28 cellular contexts compared by ENCODE assay signal in genomic region chr2:17476060-17476459, GRCh38. TPM values are rescaled to one million over a fixed set of nuclear protein-coding genes. Genes with fewer than 3 reads are reported as not detected.
"Had no signal": no experiment of that assay in that cellular context is flagged by ENCODE, and none has a peak within 500 bp of the region (broad histone marks: within the 10 kb centered on the region; RNA-seq: fewer than 3 reads in every experiment).

No MANE protein-coding gene starts in this region.

- H3K4me3 Mint-ChIP-seq: activated naive CD4-positive, alpha-beta T cell treated with anti-CD3 and anti-CD28 coated beads, Interleukin-2, amount 10 ng/mL, durations not matched to agents 7 days and 5 days; activated naive CD8-positive, alpha-beta T cell treated with anti-CD3 and anti-CD28 coated beads, Interleukin-2, amount 10 ng/mL, durations not matched to agents 7 days and 5 days; nephron; T-helper 17 cell had no signal

- H3K36me3 ChIP-seq: colonic mucosa, right lobe of liver, tibial nerve, WERI-Rb-1 had no signal

- ATAC-seq: activated CD4-positive, CD25-positive, alpha-beta regulatory T cell treated with anti-CD3 and anti-CD28 coated beads, Interleukin-2, amount 50 U/mL, for 24 hours; T-helper 17 cell had no signal

- DNase-seq: activated CD4-positive, alpha-beta T cell treated with anti-CD3 and anti-CD28 coated beads for 48 hours; activated CD4-positive, alpha-beta T cell treated with anti-CD3 and anti-CD28 coated beads, Interleukin-2, amount 50 U/mL, for 48 hours; activated CD8-positive, alpha-beta memory T cell treated with anti-CD3 and anti-CD28 coated beads for 24 hours; activated effector memory CD4-positive, alpha-beta T cell treated with Interleukin-2 at 50 U/mL for 16 hours; activated naive CD4-positive, alpha-beta T cell treated with anti-CD3 and anti-CD28 coated beads, Interleukin-2, amount 10 ng/mL, durations not matched to agents 7 days and 5 days; activated naive CD8-positive, alpha-beta T cell treated with anti-CD3 and anti-CD28 coated beads, Interleukin-2, amount 10 ng/mL, durations not matched to agents 7 days and 5 days; amniotic stem cell; colonic mucosa; dorsolateral prefrontal cortex; effector memory CD4-positive, alpha-beta T cell; islet precursor cell; left cardiac atrium; left ventricle myocardium superior; right lobe of liver; stimulated activated CD4-positive, alpha-beta T cell treated with anti-CD3 and anti-CD28 coated beads, Interleukin-2, amount 100 ng/mL, for 48 hours; stimulated activated naive CD4-positive, alpha-beta T cell treated with Interleukin-2 at 50 U/mL for 16 hours; T-helper 17 cell; T1000; WERI-Rb-1 had no signal

- H3K9me3 Mint-ChIP-seq: activated naive CD4-positive, alpha-beta T cell treated with anti-CD3 and anti-CD28 coated beads, Interleukin-2, amount 10 ng/mL, durations not matched to agents 7 days and 5 days had no signal

- H3K36me3 Mint-ChIP-seq: activated naive CD4-positive, alpha-beta T cell treated with anti-CD3 and anti-CD28 coated beads, Interleukin-2, amount 10 ng/mL, durations not matched to agents 7 days and 5 days; activated naive CD8-positive, alpha-beta T cell treated with anti-CD3 and anti-CD28 coated beads, Interleukin-2, amount 10 ng/mL, durations not matched to agents 7 days and 5 days had no signal

- H3K4me1 Mint-ChIP-seq: activated naive CD4-positive, alpha-beta T cell treated with anti-CD3 and anti-CD28 coated beads, Interleukin-2, amount 10 ng/mL, durations not matched to agents 7 days and 5 days; activated naive CD8-positive, alpha-beta T cell treated with anti-CD3 and anti-CD28 coated beads, Interleukin-2, amount 10 ng/mL, durations not matched to agents 7 days and 5 days; nephron; T-helper 17 cell had no signal

- H3K27me3 Mint-ChIP-seq: activated naive CD4-positive, alpha-beta T cell treated with anti-CD3 and anti-CD28 coated beads, Interleukin-2, amount 10 ng/mL, durations not matched to agents 7 days and 5 days; activated naive CD8-positive, alpha-beta T cell treated with anti-CD3 and anti-CD28 coated beads, Interleukin-2, amount 10 ng/mL, durations not matched to agents 7 days and 5 days; T-helper 17 cell had no signal

- H3K27ac Mint-ChIP-seq: activated naive CD4-positive, alpha-beta T cell treated with anti-CD3 and anti-CD28 coated beads, Interleukin-2, amount 10 ng/mL, durations not matched to agents 7 days and 5 days; activated naive CD8-positive, alpha-beta T cell treated with anti-CD3 and anti-CD28 coated beads, Interleukin-2, amount 10 ng/mL, durations not matched to agents 7 days and 5 days; nephron; T-helper 17 cell had no signal

- H3K27ac ChIP-seq: colonic mucosa, dorsolateral prefrontal cortex, right lobe of liver, tibial nerve, WERI-Rb-1 had no signal

- H3K27me3 ChIP-seq: colonic mucosa, right lobe of liver, tibial nerve had no signal

- H3K9me3 ChIP-seq: colonic mucosa, right lobe of liver had no signal

- H3K4me1 ChIP-seq: colonic mucosa, tibial nerve had no signal

- H3K4me3 ChIP-seq: colonic mucosa, dorsolateral prefrontal cortex, right lobe of liver, tibial nerve had no signal

RNA-seq across cellular contexts. Expression of gene RAD51AP2, which starts 42.2 kb away (rescaled TPM):
- total RNA-seq: activated naive CD8-positive, alpha-beta T cell treated with anti-CD3 and anti-CD28 coated beads, Interleukin-2, amount 10 ng/mL, durations not matched to agents 7 days and 5 days; lung microvascular endothelial cell; mucosa of gallbladder; osteocyte; posterior vena cava; skeletal muscle tissue; T-helper 17 cell; tibial nerve; ureter had no signal
